In genomic region chr17:61856078-61856477, GRCh38 we compare ENCODE assay signal across 2 cellular contexts.
TF ChIP-seq lines count a peak whose summit lies in the region.

No MANE protein-coding gene starts in this region.

TF ChIP-seq in IMR-90, 13 proteins besides CTCF, POLR2A, EP300 and RAD21:
- TF ChIP-seq MXI1 (IDR thresholded peaks at IDR 0.05; ENCODE audit: borderline replicate concordance, low read depth, low read length) (no peak), SMC3 (IDR thresholded peaks at IDR 0.05; ENCODE audit: low read depth, low read length) (no peak), USF2 (IDR thresholded peaks at IDR 0.05; ENCODE audit: low read depth, low read length) (no peak), CHD1 (IDR thresholded peaks at IDR 0.05; ENCODE audit: low read depth, low read length) (no peak), MAZ (IDR thresholded peaks at IDR 0.05; ENCODE audit: borderline replicate concordance, low read depth, low read length) (no peak), BHLHE40 (IDR thresholded peaks at IDR 0.05; ENCODE audit: low read depth, low read length) (no peak), FOS (IDR thresholded peaks at IDR 0.05; ENCODE audit: low read depth, low read length) (no peak), CEBPB (IDR thresholded peaks at IDR 0.05; ENCODE audit: low read depth, low read length) (no peak), RCOR1 (IDR thresholded peaks at IDR 0.05; ENCODE audit: insufficient replicate concordance, low read length) (no peak), NFE2L2 (IDR thresholded peaks at IDR 0.05; ENCODE audit: low read depth, low read length) (no peak), MAFK (IDR thresholded peaks at IDR 0.05; ENCODE audit: low read depth, low read length) (no peak), ELK1 (IDR thresholded peaks at IDR 0.05; ENCODE audit: borderline replicate concordance, low read depth, low read length) (no peak), RFX5 (IDR thresholded peaks at IDR 0.05; ENCODE audit: low read depth, low read length) (no peak)
TF ChIP-seq in IMR-90: peak in this region for 0.

TF ChIP-seq in GM12878, 131 proteins besides CTCF, POLR2A, EP300 and RAD21:
- no peak for TF ChIP-seq CBFB (IDR thresholded peaks at IDR 0.05; ENCODE audit: low read depth)
- TF ChIP-seq ETV6 (conservative IDR thresholded peaks at IDR 0.05 in 1 of 2, IDR thresholded peaks at IDR 0.05 in 1 of 2; ENCODE audit: borderline replicate concordance in 1 of 2, low read depth in 1 of 2) = peak in 1 of 2 experiments; percentile 16; a peak in 1 of 4 replicates
- TF ChIP-seq NFXL1 (IDR thresholded peaks at IDR 0.05; ENCODE audit: borderline replicate concordance) = peak; percentile 85; the same call in 1 of the 2 replicates
